In genomic region chr4:81353861-81354260, GRCh38 we compare ENCODE assay signal across 16 cellular contexts.
"Had no signal": no experiment of that assay in that cellular context is flagged by ENCODE, and none has a peak within 500 bp of the region (broad histone marks: within the 10 kb centered on the region; RNA-seq: fewer than 3 reads in every experiment).

No MANE protein-coding gene starts in this region.

- H3K27ac ChIP-seq: transverse colon had no signal

- H3K9me3 ChIP-seq: mucosa of descending colon, transverse colon had no signal

- H3K36me3 ChIP-seq: transverse colon had no signal

- H3K27me3 ChIP-seq: transverse colon had no signal

- ATAC-seq: activated CD4-positive, alpha-beta T cell treated with anti-CD3 and anti-CD28 coated beads for 36 hours; mucosa of descending colon; naive thymus-derived CD8-positive, alpha-beta T cell; stimulated activated naive B cell treated with anti-CD40 and anti-IgM and Interleukin-4, amounts not matched to agents 10 μg/mL and 1 μg/mL and 100 μg/mL, for 72 hours had no signal

- FAIRE-seq: bronchial epithelial cell, colon had no signal

- DNase-seq: activated CD4-positive, alpha-beta memory T cell treated with anti-CD3 and anti-CD28 coated beads, Interleukin-2, amount 10 ng/mL, durations not matched to agents 7 days and 5 days; activated CD4-positive, alpha-beta T cell treated with anti-CD3 and anti-CD28 coated beads for 36 hours; activated gamma-delta T cell treated with Interleukin-2 at 50 U/mL for 16 hours; activated naive CD8-positive, alpha-beta T cell treated with anti-CD3 and anti-CD28 coated beads for 36 hours; activated T-cell treated with anti-CD3 and anti-CD28 coated beads, Interleukin-2, amount 50 U/mL, for 48 hours; anterior cingulate cortex; glutamatergic neuron; mucosa of descending colon; naive thymus-derived CD8-positive, alpha-beta T cell; posterior cingulate gyrus; stimulated activated naive B cell treated with anti-CD40 and anti-IgM and Interleukin-4, amounts not matched to agents 10 μg/mL and 1 μg/mL and 100 μg/mL, for 72 hours; substantia nigra; T-helper 9 cell; transverse colon had no signal

- H3K4me3 ChIP-seq: mucosa of descending colon, transverse colon had no signal
